30 cellular contexts compared by ENCODE assay signal in genomic region chr12:106445981-106446380, GRCh38.
DNase-seq lines count a peak whose midpoint lies in the region; ATAC-seq, FAIRE-seq and TF ChIP-seq lines count a peak whose summit lies in the region.
"Had no signal": no experiment of that assay in that cellular context is flagged by ENCODE, and none has a peak within 500 bp of the region (broad histone marks: within the 10 kb centered on the region; RNA-seq: fewer than 3 reads in every experiment).

No MANE protein-coding gene starts in this region.

- ATAC-seq in HG02840 (IDR thresholded peaks at IDR 0.05; ENCODE audit: low FRiP score, unreplicated experiment): no peak
- ATAC-seq: activated naive CD4-positive, alpha-beta T cell treated with anti-CD3 and anti-CD28 coated beads, Interleukin-2, amount 50 U/mL, for 72 hours; gastrocnemius medialis; left ventricle myocardium superior; naive thymus-derived CD4-positive, alpha-beta T cell; pancreas; stimulated activated naive CD8-positive, alpha-beta T cell treated with anti-CD3 and anti-CD28 coated beads, Interleukin-15, Interleukin-2, amounts not matched to agents 100 U/mL and 50 U/mL, for 24 hours had no signal

- no peaks in the 10 kb centered on the region for H3K9me3 Mint-ChIP-seq in brain
- H3K9me3 Mint-ChIP-seq: activated naive CD4-positive, alpha-beta T cell treated with anti-CD3 and anti-CD28 coated beads, Interleukin-2, amount 50 U/mL, for 72 hours; activated T-helper 2 cell treated with anti-CD3 and anti-CD28 coated beads, Interferon-gamma antibody, Interleukin-2, Interleukin-4, amounts not matched to agents 10 μg/mL and 5 μg/mL and 100 μg/mL, durations not matched to agents 14 hours and 24 hours and 36 hours; CD4-positive, alpha-beta memory T cell; IgD-negative memory B cell; mesothelial cell of epicardium; naive thymus-derived CD4-positive, alpha-beta T cell had no signal

- in situ Hi-C loops in GM13976 (cut with MboI; ENCODE audit: low sequenced_read_pairs, unreplicated experiment): no loop called here

- H3K27ac Mint-ChIP-seq in brain: peak overlapping the region in 4 of 5 experiments; percentile 77 to 90 (median 86)
- H3K27ac Mint-ChIP-seq: activated T-helper 2 cell treated with anti-CD3 and anti-CD28 coated beads, Interferon-gamma antibody, Interleukin-2, Interleukin-4, amounts not matched to agents 10 μg/mL and 5 μg/mL and 100 μg/mL, durations not matched to agents 14 hours and 24 hours and 36 hours; CD4-positive, alpha-beta memory T cell; IgD-negative memory B cell; mesothelial cell of epicardium; naive thymus-derived CD4-positive, alpha-beta T cell had no signal

- peak; percentile 61 for DNase-seq in DMS153 (lab: John Stamatoyannopoulos, UW)
- no peak for DNase-seq in DMS153 treated with DMSO at 0.1 percent for 48 hours (lab: John Stamatoyannopoulos, UW; ENCODE audit: unreplicated experiment)
- DNase-seq in NCI-H526 treated with DMSO at 0.1 percent for 48 hours (lab: John Stamatoyannopoulos, UW): peak; percentile 73
- no peak for DNase-seq in GM13976 (ENCODE audit: low spot score)
- DNase-seq in Kasumi-1 (lab: John Stamatoyannopoulos, UW): no peak
- DNase-seq in urothelium cell line (ENCODE audit: low spot score): no peak
- DNase-seq: activated CD4-positive, alpha-beta T cell treated with anti-CD3 and anti-CD28 coated beads, Interleukin-2, amount 50 U/mL, for 4 hours; activated CD8-positive, alpha-beta memory T cell treated with anti-CD3 and anti-CD28 coated beads, Interleukin-2, amount 50 U/mL, for 48 hours; CD4-positive, alpha-beta memory T cell; cortex of kidney; esophagus squamous epithelium; gastrocnemius medialis; left ventricle myocardium superior; naive thymus-derived CD4-positive, alpha-beta T cell; NCI-H187; NCI-H510A; pancreas; right cardiac atrium; stimulated activated CD4-positive, alpha-beta T cell treated with anti-CD3 and anti-CD28 coated beads, Interleukin-12 subunit alpha, Interleukin-12 subunit beta, amount 100 ng/mL, for 4 hours; stimulated activated CD4-positive, alpha-beta T cell treated with anti-CD3 and anti-CD28 coated beads, Interleukin-4, amount 100 ng/mL, for 24 hours; stimulated activated naive CD8-positive, alpha-beta T cell treated with anti-CD3 and anti-CD28 coated beads, Interleukin-15, Interleukin-2, amounts not matched to agents 100 U/mL and 50 U/mL, for 24 hours; T-helper 9 cell had no signal

- no peak for FAIRE-seq in urothelium cell line (lab: Jason Lieb, UNC)
- FAIRE-seq: G401.6, islet of Langerhans, pancreas had no signal

- H3K36me3 Mint-ChIP-seq in brain: peaks cover 13% of the 10 kb centered on the region
- H3K36me3 Mint-ChIP-seq: activated naive CD4-positive, alpha-beta T cell treated with anti-CD3 and anti-CD28 coated beads, Interleukin-2, amount 50 U/mL, for 72 hours had no signal

- H3K27me3 Mint-ChIP-seq in brain: no peaks in the 10 kb centered on the region
- H3K27me3 Mint-ChIP-seq: CD4-positive, alpha-beta memory T cell; IgD-negative memory B cell; naive thymus-derived CD4-positive, alpha-beta T cell had no signal

- H3K4me3 Mint-ChIP-seq in brain: peak overlapping the region in 4 of 5 experiments; percentile 67 to 75 (median 70)
- H3K4me3 Mint-ChIP-seq: CD4-positive, alpha-beta memory T cell; IgD-negative memory B cell; mesothelial cell of epicardium; naive thymus-derived CD4-positive, alpha-beta T cell had no signal

- peaks cover 31% of the 10 kb centered on the region for H3K4me1 Mint-ChIP-seq in brain
- H3K4me1 Mint-ChIP-seq: CD4-positive, alpha-beta memory T cell; IgD-negative memory B cell; mesothelial cell of epicardium; naive thymus-derived CD4-positive, alpha-beta T cell had no signal

- no peak for TF ChIP-seq CTCF in brain (conservative IDR thresholded peaks at IDR 0.05)
- TF ChIP-seq CTCF in GM13976 (IDR thresholded peaks at IDR 0.05; ENCODE audit: borderline replicate concordance, control extremely low read depth, extremely low read depth, insufficient read depth, missing control alignments): no peak

Comparison
In these comparisons a context has a peak if more than half of its experiments do, and no peak if none do; other contexts are left out.
1. DNase-seq: peak in DMS153 (single experiment) and NCI-H526 treated with DMSO at 0.1 percent for 48 hours (single experiment); none in DMS153 treated with DMSO at 0.1 percent for 48 hours (single experiment), GM13976 (single experiment), Kasumi-1 (0 of 2) and urothelium cell line (single experiment).